10 cellular contexts compared by ENCODE assay signal in the genomic region with DNA sequence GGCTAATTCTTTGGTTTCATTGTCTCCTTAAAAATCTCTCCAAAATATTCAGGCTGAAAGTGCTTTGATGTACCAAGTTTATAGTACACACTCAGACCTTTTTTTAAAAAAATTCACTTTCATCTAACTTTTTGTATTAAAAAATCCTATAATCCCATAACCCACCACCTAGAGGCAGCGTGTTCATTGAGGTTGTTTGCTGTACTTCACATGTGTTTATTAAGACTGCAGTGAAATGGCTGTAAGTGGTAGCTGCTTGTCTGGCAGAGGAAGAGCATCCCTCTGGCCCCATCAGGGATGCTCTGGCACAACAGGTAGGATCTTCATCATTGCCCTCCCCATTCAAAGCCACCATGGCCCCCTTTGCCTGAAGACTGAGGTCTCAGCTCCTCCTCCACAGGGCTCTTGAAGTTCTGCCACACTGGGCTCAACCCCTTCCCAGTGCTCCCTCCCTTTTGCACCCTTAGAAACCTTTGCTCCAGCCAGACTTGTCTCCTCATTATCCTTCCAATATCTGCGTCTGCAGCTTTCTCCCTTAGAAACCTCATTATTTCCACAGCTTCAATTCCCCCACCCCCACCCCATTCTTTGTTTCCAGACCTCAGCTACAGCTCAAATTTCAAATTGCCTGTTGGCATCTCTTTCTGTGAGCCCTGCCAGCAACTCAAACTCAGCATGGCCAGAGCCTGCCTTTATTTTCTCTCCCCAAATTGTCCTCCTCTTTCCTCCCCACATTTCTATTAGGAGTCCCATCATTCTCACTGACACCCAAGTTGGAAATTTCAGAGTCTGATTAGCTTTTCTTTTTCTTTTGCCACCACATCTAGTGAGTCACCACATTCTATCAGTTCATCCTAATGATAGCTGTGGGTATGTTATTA.
DNase-seq lines count a peak whose midpoint lies in the region; ATAC-seq and TF ChIP-seq lines count a peak whose summit lies in the region.
"Had no signal": no experiment of that assay in that cellular context is flagged by ENCODE, and none has a peak within 500 bp of the region (broad histone marks: within the 10 kb centered on the region; RNA-seq: fewer than 3 reads in every experiment).

No MANE protein-coding gene starts in this region.

- H3K27ac ChIP-seq in tibial artery: peak overlapping the region; percentile 78 to 84
- H3K27ac ChIP-seq: right lobe of liver, upper lobe of left lung had no signal

- no peaks in the 10 kb centered on the region for H3K36me3 ChIP-seq in tibial artery
- H3K36me3 ChIP-seq: right lobe of liver, upper lobe of left lung had no signal

- no peaks in the 10 kb centered on the region for H3K9me3 ChIP-seq in tibial artery
- H3K9me3 ChIP-seq: right lobe of liver, upper lobe of left lung had no signal

- 0 out of 2 replicates have a peak, but pooled peaks have one; percentile 6 for TF ChIP-seq CTCF in LNCaP clone FGC (IDR thresholded peaks at IDR 0.05; ENCODE audit: control insufficient read depth, extremely low read depth, insufficient read depth)
- no peak for TF ChIP-seq CTCF in WTC11 (IDR thresholded peaks at IDR 0.05)
- peak in 1 of 2 experiments; percentile 8 for TF ChIP-seq CTCF in tibial artery (IDR thresholded peaks at IDR 0.05)

- H3K4me1 Mint-ChIP-seq in WTC11: peaks cover 26% of the 10 kb centered on the region
- no peaks in the 10 kb centered on the region for H3K4me1 Mint-ChIP-seq in stimulated activated naive B cell treated with anti-CD40 and anti-IgM and Interleukin-4, amounts not matched to agents 10 μg/mL and 1 μg/mL and 100 μg/mL, for 72 hours

- CTCF ChIA-PET in WTC11 (lab: Charles Lee): interaction anchor here (0.6 to 1.1 kb wide), 5 partner anchors 72 to 303 kb away, joined by 3 to 5 read pairs (median 3); no protein-coding TSS in a partner anchor

- no peak overlapping the region for H3K4me3 ChIP-seq in LNCaP clone FGC (ENCODE audit: low read depth, low read length)
- no peak overlapping the region for H3K4me3 ChIP-seq in tibial artery
- H3K4me3 ChIP-seq: right lobe of liver, upper lobe of left lung had no signal

- no peak overlapping the region for H3K4me3 Mint-ChIP-seq in WTC11
- no peak overlapping the region for H3K4me3 Mint-ChIP-seq in stimulated activated naive B cell treated with anti-CD40 and anti-IgM and Interleukin-4, amounts not matched to agents 10 μg/mL and 1 μg/mL and 100 μg/mL, for 72 hours

- ATAC-seq in WTC11 (peak; percentile 48; the same call in 1 of the 2 replicates), HG02642 (IDR thresholded peaks at IDR 0.05; ENCODE audit: poor library complexity, unreplicated experiment) (no peak), GM19463 (IDR thresholded peaks at IDR 0.05; ENCODE audit: unreplicated experiment) (no peak), HG03342 (IDR thresholded peaks at IDR 0.05; ENCODE audit: unreplicated experiment) (no peak)
- ATAC-seq in stimulated activated naive B cell treated with anti-CD40 and anti-IgM and Interleukin-4, amounts not matched to agents 10 μg/mL and 1 μg/mL and 100 μg/mL, for 72 hours (replicated peaks): no peak
- ATAC-seq: right lobe of liver had no signal

- H3K27me3 ChIP-seq in tibial artery: no peaks in the 10 kb centered on the region
- H3K27me3 ChIP-seq: right lobe of liver, upper lobe of left lung had no signal

- POLR2A ChIA-PET in WTC11 (lab: Charles Lee): interaction anchor here (0.6 kb wide), 1 partner anchor 1045 kb away, joined by 3 read pairs; no protein-coding TSS in a partner anchor

- intact Hi-C loops in tibial artery (cut with DNase I; ENCODE audit: low total_unique reads): loop anchor here (10.0 kb wide), 2 partner anchors 50 to 990 kb away; partner anchors contain the start of gene PLPP3

- H3K9me3 Mint-ChIP-seq in WTC11: peaks cover 12% of the 10 kb centered on the region
- no peaks in the 10 kb centered on the region for H3K9me3 Mint-ChIP-seq in stimulated activated naive B cell treated with anti-CD40 and anti-IgM and Interleukin-4, amounts not matched to agents 10 μg/mL and 1 μg/mL and 100 μg/mL, for 72 hours

- H3K36me3 Mint-ChIP-seq in WTC11: no peaks in the 10 kb centered on the region
- H3K36me3 Mint-ChIP-seq in stimulated activated naive B cell treated with anti-CD40 and anti-IgM and Interleukin-4, amounts not matched to agents 10 μg/mL and 1 μg/mL and 100 μg/mL, for 72 hours: no peaks in the 10 kb centered on the region

- DNase-seq in LNCaP clone FGC (ENCODE audit: low read depth): no peak
- DNase-seq in WTC11 (ENCODE audit: low spot score): no peak
- peak; percentile 50 for DNase-seq in iPS-NIHi11 (ENCODE audit: low spot score)
- DNase-seq in tibial artery: peak in 1 of 2 donors; percentile 53
- no peak for DNase-seq in stimulated activated naive B cell treated with anti-CD40 and anti-IgM and Interleukin-4, amounts not matched to agents 10 μg/mL and 1 μg/mL and 100 μg/mL, for 72 hours
- DNase-seq: right lobe of liver, upper lobe of left lung had no signal

- peaks cover 0 to 100% (median 72%) of the 10 kb centered on the region in 4 donors for H3K4me1 ChIP-seq in tibial artery
- H3K4me1 ChIP-seq: right lobe of liver had no signal

- H3K27me3 Mint-ChIP-seq in WTC11 (ENCODE audit: low read depth): no peaks in the 10 kb centered on the region
- H3K27me3 Mint-ChIP-seq in stimulated activated naive B cell treated with anti-CD40 and anti-IgM and Interleukin-4, amounts not matched to agents 10 μg/mL and 1 μg/mL and 100 μg/mL, for 72 hours: peaks cover 0 to 8% of the 10 kb centered on the region in 2 donors

- no peak overlapping the region for H3K27ac Mint-ChIP-seq in WTC11
- no peak overlapping the region for H3K27ac Mint-ChIP-seq in stimulated activated naive B cell treated with anti-CD40 and anti-IgM and Interleukin-4, amounts not matched to agents 10 μg/mL and 1 μg/mL and 100 μg/mL, for 72 hours

TF ChIP-seq in WTC11, 78 proteins besides CTCF, POLR2A, EP300 and RAD21:
- no peak for TF ChIP-seq JUN (CRISPR knock-in tag; IDR thresholded peaks at IDR 0.05)
- TF ChIP-seq, protein P1, sequence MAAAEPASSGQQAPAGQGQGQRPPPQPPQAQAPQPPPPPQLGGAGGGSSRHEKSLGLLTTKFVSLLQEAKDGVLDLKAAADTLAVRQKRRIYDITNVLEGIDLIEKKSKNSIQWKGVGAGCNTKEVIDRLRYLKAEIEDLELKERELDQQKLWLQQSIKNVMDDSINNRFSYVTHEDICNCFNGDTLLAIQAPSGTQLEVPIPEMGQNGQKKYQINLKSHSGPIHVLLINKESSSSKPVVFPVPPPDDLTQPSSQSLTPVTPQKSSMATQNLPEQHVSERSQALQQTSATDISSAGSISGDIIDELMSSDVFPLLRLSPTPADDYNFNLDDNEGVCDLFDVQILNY (CRISPR knock-in tag; IDR thresholded peaks at IDR 0.05): no peak
- no peak for TF ChIP-seq PRRX2 (CRISPR knock-in tag; IDR thresholded peaks at IDR 0.05)
